In genomic region chr21:39185157-39185556, GRCh38 we compare ENCODE assay signal across 15 cellular contexts. TPM values are rescaled to one million over a fixed set of nuclear protein-coding genes. Genes with fewer than 3 reads are reported as not detected.
DNase-seq lines count a peak whose midpoint lies in the region; ATAC-seq, FAIRE-seq and TF ChIP-seq lines count a peak whose summit lies in the region.
"Had no signal": no experiment of that assay in that cellular context is flagged by ENCODE, and none has a peak within 500 bp of the region (broad histone marks: within the 10 kb centered on the region; RNA-seq: fewer than 3 reads in every experiment).

No MANE protein-coding gene starts in this region.

- H3K27me3 ChIP-seq in Loucy (ENCODE audit: insufficient read depth, low read length, poor library complexity, severe bottlenecking) (no peaks in the 10 kb centered on the region), K562 (ENCODE audit: control insufficient read depth in 2 of 2, insufficient read depth in 2 of 2, low read length in 2 of 2) (no peaks in the 10 kb centered on the region), neural progenitor cell (no peaks in the 10 kb centered on the region), SJCRH30 (no peaks in the 10 kb centered on the region)
- H3K27me3 ChIP-seq: vagina had no signal

- no peaks in the 10 kb centered on the region for H3K36me3 ChIP-seq in Loucy (ENCODE audit: insufficient read depth, low read length)
- peaks cover 23% of the 10 kb centered on the region for H3K36me3 ChIP-seq in K562 (ENCODE audit: control insufficient read depth, insufficient read depth, low read length)
- no peaks in the 10 kb centered on the region for H3K36me3 ChIP-seq in neural progenitor cell
- H3K36me3 ChIP-seq in SJCRH30: peaks cover 6% of the 10 kb centered on the region
- H3K36me3 ChIP-seq: vagina had no signal

- H3K36me3 Mint-ChIP-seq in activated naive CD4-positive, alpha-beta T cell treated with anti-CD3 and anti-CD28 coated beads, Interleukin-2, amount 50 U/mL, for 24 hours: peaks cover 3% of the 10 kb centered on the region
- peaks cover 16% of the 10 kb centered on the region for H3K36me3 Mint-ChIP-seq in activated naive CD4-positive, alpha-beta T cell treated with anti-CD3 and anti-CD28 coated beads for 36 hours (ENCODE audit: low read depth)
- peaks cover 9% of the 10 kb centered on the region for H3K36me3 Mint-ChIP-seq in neural progenitor cell

- DNase-seq in activated naive CD4-positive, alpha-beta T cell treated with anti-CD3 and anti-CD28 coated beads for 36 hours: no peak
- DNase-seq in K562 (ENCODE audit: extremely low read depth in 1 of 4, low spot score in 3 of 4) (no peak), neural progenitor cell (ENCODE audit: low spot score) (no peak), SJCRH30 (no peak), glomerular visceral epithelial cell (ENCODE audit: extremely low spot score) (no peak)
- DNase-seq in activated effector memory CD4-positive, alpha-beta T cell treated with Interleukin-2 at 50 U/mL for 16 hours: no peak
- DNase-seq: activated B cell treated with CpG ODN at 0.5 μM for 24 hours; activated CD8-positive, alpha-beta memory T cell treated with anti-CD3 and anti-CD28 coated beads, Interleukin-2, amount 50 U/mL, for 48 hours; NCI-H446 had no signal

- no peak for TF ChIP-seq RAD21 in K562 (CRISPR knock-in tag; conservative IDR thresholded peaks at IDR 0.05 in 1 of 2, IDR thresholded peaks at IDR 0.05 in 1 of 2)

- no peak for TF ChIP-seq EP300 in K562 (IDR thresholded peaks at IDR 0.05; ENCODE audit: low read length)

- no peaks in the 10 kb centered on the region for H3K27me3 Mint-ChIP-seq in activated naive CD4-positive, alpha-beta T cell treated with anti-CD3 and anti-CD28 coated beads, Interleukin-2, amount 50 U/mL, for 24 hours
- no peaks in the 10 kb centered on the region for H3K27me3 Mint-ChIP-seq in activated naive CD4-positive, alpha-beta T cell treated with anti-CD3 and anti-CD28 coated beads for 36 hours (ENCODE audit: low read depth)
- peaks cover 3% of the 10 kb centered on the region for H3K27me3 Mint-ChIP-seq in neural progenitor cell (ENCODE audit: insufficient read depth, low read depth)
- H3K27me3 Mint-ChIP-seq: activated B cell treated with CpG ODN at 0.5 μM for 24 hours had no signal

- in situ Hi-C loops in K562 (cut with MboI): no loop called here

- H3K9me1 ChIP-seq in K562 (ENCODE audit: control insufficient read depth, insufficient read depth, low read length): no peaks in the 10 kb centered on the region

- TF ChIP-seq CTCF in Loucy (conservative IDR thresholded peaks at IDR 0.05; ENCODE audit: low read length): no peak
- TF ChIP-seq CTCF in K562 (IDR thresholded peaks at IDR 0.05 in 2 of 3, conservative IDR thresholded peaks at IDR 0.05 in 1 of 3; ENCODE audit: insufficient read depth in 2 of 3, low read depth in 1 of 3, low read length in 3 of 3): no peak
- no peak for TF ChIP-seq CTCF in neural progenitor cell (IDR thresholded peaks at IDR 0.05)

- H3K4me3 ChIP-seq in Loucy (ENCODE audit: low read length, poor library complexity, severe bottlenecking): peak overlapping the region; percentile 88
- H3K4me3 ChIP-seq in K562: no peak overlapping the region
- H3K4me3 ChIP-seq in neural progenitor cell: peak overlapping the region; percentile 78
- no peak overlapping the region for H3K4me3 ChIP-seq in SJCRH30

- 57% methylated on average over 2 of the region's 2 CpGs for WGBS in K562 (ENCODE audit: insufficient coverage, low coverage, missing lambda C conversion rate)

- BruUV-seq in K562 (replicated peaks; lab: Mats Ljungman, UMichigan): no TSS peak

- intact Hi-C loops in activated naive CD4-positive, alpha-beta T cell treated with anti-CD3 and anti-CD28 coated beads for 36 hours (cut with micrococcal nuclease): no loop called here
- intact Hi-C loops in K562 (cut with micrococcal nuclease): loop anchor here (10.0 kb wide), 1 partner anchor 130 kb away; the partner anchor contains the start of gene BRWD1

- no peak for FAIRE-seq in K562 (lab: Jason Lieb, UNC)
- FAIRE-seq: D721Med had no signal

- no peak for ATAC-seq in K562
- ATAC-seq: left lobe of liver, Panc1 had no signal

- POLR2A ChIA-PET in K562 (lab: Yijun Ruan, JAX): interaction anchor here (0.9 to 2.6 kb wide), 2 partner anchors 14 to 202 kb away, joined by 3 to 19 read pairs; no protein-coding TSS in a partner anchor

- H3K4me3 Mint-ChIP-seq in activated naive CD4-positive, alpha-beta T cell treated with anti-CD3 and anti-CD28 coated beads, Interleukin-2, amount 50 U/mL, for 24 hours: peak overlapping the region; percentile 98
- no peak overlapping the region for H3K4me3 Mint-ChIP-seq in activated naive CD4-positive, alpha-beta T cell treated with anti-CD3 and anti-CD28 coated beads for 36 hours
- H3K4me3 Mint-ChIP-seq in neural progenitor cell: no peak overlapping the region

- H2AFZ ChIP-seq in Loucy (ENCODE audit: low read length): no peak overlapping the region
- H2AFZ ChIP-seq in K562 (ENCODE audit: low read depth, low read length): no peak overlapping the region
- no peak overlapping the region for H2AFZ ChIP-seq in neural progenitor cell (replicated peaks)

- H4K20me1 ChIP-seq in Loucy (ENCODE audit: insufficient read depth, low read length, poor library complexity, severe bottlenecking) (peaks cover 22% of the 10 kb centered on the region), K562 (replicated peaks; ENCODE audit: control insufficient read depth, insufficient read depth, low read length) (no peaks in the 10 kb centered on the region; the same call in 1 of the 2 replicates), neural progenitor cell (ENCODE audit: low read depth) (peaks cover 19% of the 10 kb centered on the region)

- CTCF ChIA-PET in activated naive CD4-positive, alpha-beta T cell treated with anti-CD3 and anti-CD28 coated beads for 36 hours (lab: Charles Lee): no interaction called here
- CTCF ChIA-PET in K562 (lab: Yijun Ruan, JAX; ENCODE audit: low intra/inter-chr PET ratio): no interaction called here

- H3K4me1 ChIP-seq in Loucy (ENCODE audit: insufficient read depth, low read length, poor library complexity, severe bottlenecking) (peaks cover 37% of the 10 kb centered on the region), K562 (replicated peaks in 1 of 2; ENCODE audit: control insufficient read depth in 2 of 2, insufficient read depth in 2 of 2, low read length in 2 of 2) (peaks cover 8 to 11% of the 10 kb centered on the region in 2 experiments; a peak in 4 of 5 replicates), neural progenitor cell (peaks cover 13% of the 10 kb centered on the region), SJCRH30 (no peaks in the 10 kb centered on the region)

- TF ChIP-seq POLR2A in K562 (conservative IDR thresholded peaks at IDR 0.05): no peak

- H3K4me1 Mint-ChIP-seq in activated naive CD4-positive, alpha-beta T cell treated with anti-CD3 and anti-CD28 coated beads, Interleukin-2, amount 50 U/mL, for 24 hours: peaks cover 75% of the 10 kb centered on the region
- H3K4me1 Mint-ChIP-seq in activated naive CD4-positive, alpha-beta T cell treated with anti-CD3 and anti-CD28 coated beads for 36 hours (ENCODE audit: low read depth): peaks cover 66% of the 10 kb centered on the region
- H3K4me1 Mint-ChIP-seq in neural progenitor cell: peaks cover 23% of the 10 kb centered on the region

- H3K9ac ChIP-seq in Loucy (ENCODE audit: low read depth, low read length, poor library complexity, severe bottlenecking) (no peak overlapping the region), K562 (ENCODE audit: insufficient read depth in 1 of 2, low read depth in 2 of 2, low read length in 2 of 2) (peak overlapping the region in 1 of 2 experiments; percentile 95; a peak in 1 of 4 replicates), neural progenitor cell (no peak overlapping the region)

- H3K9me2 ChIP-seq in Loucy (replicated peaks; ENCODE audit: low read depth, low read length): no peaks in the 10 kb centered on the region

- H3K79me2 ChIP-seq in Loucy (ENCODE audit: insufficient read depth, low read length) (peaks cover 45% of the 10 kb centered on the region), K562 (ENCODE audit: control insufficient read depth, insufficient read depth, low read length) (peaks cover 43% of the 10 kb centered on the region), neural progenitor cell (ENCODE audit: low read depth) (peaks cover 26% of the 10 kb centered on the region)

- no peaks in the 10 kb centered on the region for H3K9me3 Mint-ChIP-seq in activated naive CD4-positive, alpha-beta T cell treated with anti-CD3 and anti-CD28 coated beads, Interleukin-2, amount 50 U/mL, for 24 hours
- no peaks in the 10 kb centered on the region for H3K9me3 Mint-ChIP-seq in activated naive CD4-positive, alpha-beta T cell treated with anti-CD3 and anti-CD28 coated beads for 36 hours
- no peaks in the 10 kb centered on the region for H3K9me3 Mint-ChIP-seq in neural progenitor cell
- H3K9me3 Mint-ChIP-seq: activated B cell treated with CpG ODN at 0.5 μM for 24 hours had no signal

- H3F3A ChIP-seq in Loucy (ENCODE audit: low read depth) (no peaks in the 10 kb centered on the region), neural progenitor cell (ENCODE audit: low read depth) (peaks cover 44% of the 10 kb centered on the region)

- no peaks in the 10 kb centered on the region for H3K9me3 ChIP-seq in Loucy (ENCODE audit: insufficient read depth, low read depth, low read length)
- H3K9me3 ChIP-seq in K562 (replicated peaks; ENCODE audit: control insufficient read depth, insufficient read depth, low read depth, low read length): no peaks in the 10 kb centered on the region
- no peaks in the 10 kb centered on the region for H3K9me3 ChIP-seq in neural progenitor cell (ENCODE audit: low read depth)
- H3K9me3 ChIP-seq in SJCRH30 (replicated peaks): no peaks in the 10 kb centered on the region
- H3K9me3 ChIP-seq: vagina had no signal

- H3K27ac ChIP-seq in K562 (ENCODE audit: extremely low read depth, low read depth, low read length) (no peak overlapping the region), neural progenitor cell (no peak overlapping the region), SJCRH30 (no peak overlapping the region)

- H3K4me2 ChIP-seq in Loucy (ENCODE audit: low read depth, low read length, poor library complexity, severe bottlenecking) (peak overlapping the region; percentile 94), K562 (ENCODE audit: insufficient read depth, low read length) (no peak overlapping the region), neural progenitor cell (no peak overlapping the region)

- H3K27ac Mint-ChIP-seq in activated naive CD4-positive, alpha-beta T cell treated with anti-CD3 and anti-CD28 coated beads, Interleukin-2, amount 50 U/mL, for 24 hours: peak overlapping the region; percentile 51
- no peak overlapping the region for H3K27ac Mint-ChIP-seq in activated naive CD4-positive, alpha-beta T cell treated with anti-CD3 and anti-CD28 coated beads for 36 hours
- no peak overlapping the region for H3K27ac Mint-ChIP-seq in neural progenitor cell

RNA-seq across cellular contexts. Expression of gene PSMG1, which starts 1.9 kb away (rescaled TPM):
- 10 to 100 TPM; 70.8 to 70.9 TPM for total RNA-seq in activated naive CD4-positive, alpha-beta T cell treated with anti-CD3 and anti-CD28 coated beads for 36 hours
- 31.2 and 55.3 TPM in 2 replicates for total RNA-seq in K562 (2011; cell fraction: chromatin; rRNA removed; ENCODE audit: low replicate concordance)
- total RNA-seq in K562 (2011; cell fraction: nucleolus; rRNA removed): 26.8 and 29.9 TPM in 2 replicates
- 37.0 and 42.7 TPM in 2 replicates for total RNA-seq in K562 (2011; cell fraction: nucleoplasm; rRNA removed)
- total RNA-seq in K562 (2014; rRNA removed) (255 and 285 TPM in 2 replicates), K562 (2014; rRNA removed; fragmentation: Illumina TruSeq; extraction: Trizol) (328 and 358 TPM in 2 replicates), K562 (2015; rRNA removed; fragmentation: Illumina TruSeq; extraction: Trizol) (335 and 358 TPM in 2 replicates), K562 (2021) (234 and 247 TPM in 2 replicates), neural progenitor cell (ENCODE audit: low replicate concordance) (37.5 and 42.9 TPM in 2 replicates)
- polyA plus RNA-seq in K562 (2011; rRNA removed) (192 and 328 TPM in 2 replicates), K562 (2014; fragmentation: Illumina TruSeq; extraction: Trizol) (380 and 427 TPM in 2 replicates), K562 (2014; fragmentation: Nextera tagmentation; extraction: Ambion mirVana) (10 to 100 TPM; 54.5 to 88.1 TPM), K562 (2014; rRNA removed) (362 and 383 TPM in 2 replicates)
- 123 and 150 TPM in 2 replicates for polyA plus RNA-seq in K562 (2011; cell fraction: cytosol; rRNA removed)
- 65.8 and 83.7 TPM in 2 replicates for polyA plus RNA-seq in K562 (2011; cell fraction: nucleus; rRNA removed)
- 199 and 249 TPM in 2 replicates for polyA plus RNA-seq in K562 (2012)
- polyA minus RNA-seq in K562 (2011; rRNA and poly(A)+ RNA removed): 112 and 114 TPM in 2 replicates
- polyA minus RNA-seq in K562 (2011; cell fraction: cytosol; rRNA and poly(A)+ RNA removed): 43.6 and 73.7 TPM in 2 replicates
- polyA minus RNA-seq in K562 (2011; cell fraction: nucleus; rRNA and poly(A)+ RNA removed): 22.2 and 30.8 TPM in 2 replicates
- 134 and 135 TPM in 2 replicates for total RNA-seq in SJCRH30 (2014; rRNA removed; shearing (Covaris generic))

Comparison
In these comparisons a context has a peak if more than half of its experiments do, and no peak if none do; other contexts are left out.
1. H3K4me3 ChIP-seq: peak in Loucy (single experiment) and neural progenitor cell (single experiment); none in K562 (single experiment) and SJCRH30 (single experiment).